1 cellular context compared by ENCODE assay signal in the genomic region with DNA sequence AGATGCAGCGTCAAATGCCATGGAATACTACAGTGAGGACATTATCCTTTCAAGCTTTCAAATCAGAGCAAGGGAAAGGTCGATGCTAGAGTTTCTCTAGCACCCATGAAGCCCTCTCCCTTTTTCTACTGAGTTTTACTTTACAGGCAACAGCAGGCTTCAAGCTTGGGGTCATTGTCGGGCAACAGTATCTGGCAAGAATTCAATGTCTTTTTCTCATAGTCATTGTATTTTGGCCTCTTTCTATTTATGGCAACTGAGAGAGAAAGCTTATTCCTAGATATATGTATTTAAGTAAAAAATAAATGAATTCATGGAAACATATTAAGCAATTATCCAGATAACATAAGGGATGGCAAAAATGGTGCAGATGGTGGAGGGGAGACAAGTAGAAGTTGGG.
TF ChIP-seq lines count a peak whose summit lies in the region.

No MANE protein-coding gene starts in this region.

TF ChIP-seq in HepG2, 621 proteins besides CTCF, POLR2A, EP300 and RAD21:
- TF ChIP-seq SMC3 (IDR thresholded peaks at IDR 0.05; ENCODE audit: low read length) (no peak), CAMTA2 (CRISPR knock-in tag; IDR thresholded peaks at IDR 0.05; ENCODE audit: borderline replicate concordance) (no peak), ZNF75D (CRISPR knock-in tag; IDR thresholded peaks at IDR 0.05; ENCODE audit: borderline replicate concordance) (no peak), TSC22D2 (CRISPR knock-in tag; IDR thresholded peaks at IDR 0.05; ENCODE audit: borderline replicate concordance) (no peak), MAF1 (CRISPR knock-in tag; IDR thresholded peaks at IDR 0.05; ENCODE audit: borderline replicate concordance) (no peak), ZNF761 (CRISPR knock-in tag; conservative IDR thresholded peaks at IDR 0.05) (no peak), ZNF766 (CRISPR knock-in tag; IDR thresholded peaks at IDR 0.05; ENCODE audit: borderline replicate concordance) (no peak), REPIN1 (CRISPR knock-in tag; IDR thresholded peaks at IDR 0.05; ENCODE audit: borderline replicate concordance, low read depth) (no peak), ZNF792 (CRISPR knock-in tag; IDR thresholded peaks at IDR 0.05) (no peak)
- TF ChIP-seq, protein P1, sequence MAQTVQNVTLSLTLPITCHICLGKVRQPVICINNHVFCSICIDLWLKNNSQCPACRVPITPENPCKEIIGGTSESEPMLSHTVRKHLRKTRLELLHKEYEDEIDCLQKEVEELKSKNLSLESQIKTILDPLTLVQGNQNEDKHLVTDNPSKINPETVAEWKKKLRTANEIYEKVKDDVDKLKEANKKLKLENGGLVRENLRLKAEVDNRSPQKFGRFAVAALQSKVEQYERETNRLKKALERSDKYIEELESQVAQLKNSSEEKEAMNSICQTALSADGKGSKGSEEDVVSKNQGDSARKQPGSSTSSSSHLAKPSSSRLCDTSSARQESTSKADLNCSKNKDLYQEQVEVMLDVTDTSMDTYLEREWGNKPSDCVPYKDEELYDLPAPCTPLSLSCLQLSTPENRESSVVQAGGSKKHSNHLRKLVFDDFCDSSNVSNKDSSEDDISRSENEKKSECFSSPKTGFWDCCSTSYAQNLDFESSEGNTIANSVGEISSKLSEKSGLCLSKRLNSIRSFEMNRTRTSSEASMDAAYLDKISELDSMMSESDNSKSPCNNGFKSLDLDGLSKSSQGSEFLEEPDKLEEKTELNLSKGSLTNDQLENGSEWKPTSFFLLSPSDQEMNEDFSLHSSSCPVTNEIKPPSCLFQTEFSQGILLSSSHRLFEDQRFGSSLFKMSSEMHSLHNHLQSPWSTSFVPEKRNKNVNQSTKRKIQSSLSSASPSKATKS (CRISPR knock-in tag; IDR thresholded peaks at IDR 0.05), result no peak
- TF ChIP-seq, protein P2, sequence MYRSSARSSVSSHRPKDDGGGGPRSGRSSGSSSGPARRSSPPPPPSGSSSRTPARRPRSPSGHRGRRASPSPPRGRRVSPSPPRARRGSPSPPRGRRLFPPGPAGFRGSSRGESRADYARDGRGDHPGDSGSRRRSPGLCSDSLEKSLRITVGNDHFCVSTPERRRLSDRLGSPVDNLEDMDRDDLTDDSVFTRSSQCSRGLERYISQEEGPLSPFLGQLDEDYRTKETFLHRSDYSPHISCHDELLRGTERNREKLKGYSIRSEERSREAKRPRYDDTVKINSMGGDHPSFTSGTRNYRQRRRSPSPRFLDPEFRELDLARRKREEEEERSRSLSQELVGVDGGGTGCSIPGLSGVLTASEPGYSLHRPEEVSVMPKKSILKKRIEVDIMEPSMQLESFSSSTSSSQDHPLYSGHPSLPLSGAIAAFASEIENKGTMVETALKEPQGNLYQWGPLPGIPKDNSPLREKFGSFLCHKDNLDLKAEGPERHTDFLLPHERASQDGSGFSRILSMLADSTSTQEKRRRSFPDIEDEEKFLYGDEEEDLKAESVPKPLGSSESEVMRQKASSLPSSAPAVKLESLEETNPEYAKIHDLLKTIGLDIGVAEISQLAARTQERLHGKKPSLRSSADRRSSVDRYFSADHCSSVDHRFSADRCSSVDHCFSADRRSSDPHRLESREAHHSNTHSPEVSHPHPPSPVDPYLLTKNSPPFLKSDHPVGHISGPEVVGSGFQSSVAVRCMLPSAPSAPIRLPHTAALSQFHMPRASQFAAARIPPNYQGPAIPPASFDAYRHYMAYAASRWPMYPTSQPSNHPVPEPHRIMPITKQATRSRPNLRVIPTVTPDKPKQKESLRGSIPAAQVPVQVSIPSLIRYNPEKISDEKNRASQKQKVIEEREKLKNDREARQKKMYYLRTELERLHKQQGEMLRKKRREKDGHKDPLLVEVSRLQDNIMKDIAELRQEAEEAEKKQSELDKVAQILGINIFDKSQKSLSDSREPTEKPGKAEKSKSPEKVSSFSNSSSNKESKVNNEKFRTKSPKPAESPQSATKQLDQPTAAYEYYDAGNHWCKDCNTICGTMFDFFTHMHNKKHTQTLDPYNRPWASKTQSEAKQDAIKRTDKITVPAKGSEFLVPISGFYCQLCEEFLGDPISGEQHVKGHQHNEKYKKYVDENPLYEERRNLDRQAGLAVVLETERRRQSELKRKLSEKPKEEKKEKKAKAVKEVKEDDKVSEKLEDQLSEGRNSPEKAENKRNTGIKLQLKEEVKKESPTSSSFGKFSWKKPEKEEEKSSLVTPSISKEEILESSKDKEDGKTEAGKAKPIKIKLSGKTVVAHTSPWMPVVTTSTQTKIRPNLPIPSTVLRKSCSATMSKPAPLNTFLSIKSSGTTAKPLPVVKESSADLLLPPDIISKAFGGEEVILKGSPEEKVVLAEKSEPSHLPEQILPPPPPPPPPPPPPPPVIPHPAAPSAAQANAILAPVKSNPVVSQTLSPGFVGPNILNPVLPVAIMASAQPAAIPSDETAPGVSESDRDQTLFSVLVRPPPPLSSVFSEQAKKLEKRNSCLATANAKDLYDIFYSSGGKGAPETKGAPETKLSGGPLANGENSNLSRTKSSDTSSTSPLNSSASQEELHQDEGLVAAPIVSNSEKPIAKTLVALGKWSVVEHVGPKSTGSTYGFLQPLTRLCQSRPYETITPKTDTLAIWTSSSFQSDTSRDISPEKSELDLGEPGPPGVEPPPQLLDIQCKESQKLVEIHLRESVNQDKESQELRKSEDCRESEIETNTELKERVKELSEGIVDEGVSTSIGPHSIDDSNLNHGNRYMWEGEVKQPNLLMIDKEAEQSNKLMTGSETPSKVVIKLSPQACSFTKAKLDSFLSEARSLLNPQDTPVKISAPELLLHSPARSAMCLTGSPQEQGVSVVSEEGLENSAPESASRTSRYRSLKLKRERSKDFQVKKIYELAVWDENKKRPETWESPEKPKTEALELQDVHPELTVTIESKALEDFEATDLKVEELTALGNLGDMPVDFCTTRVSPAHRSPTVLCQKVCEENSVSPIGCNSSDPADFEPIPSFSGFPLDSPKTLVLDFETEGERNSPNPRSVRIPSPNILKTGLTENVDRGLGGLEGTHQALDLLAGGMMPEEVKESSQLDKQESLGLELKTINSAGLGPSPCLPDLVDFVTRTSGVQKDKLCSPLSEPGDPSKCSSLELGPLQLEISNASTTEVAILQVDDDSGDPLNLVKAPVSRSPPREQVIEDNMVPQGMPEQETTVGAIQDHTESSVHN (CRISPR knock-in tag; IDR thresholded peaks at IDR 0.05), result no peak
- TF ChIP-seq, protein P3, sequence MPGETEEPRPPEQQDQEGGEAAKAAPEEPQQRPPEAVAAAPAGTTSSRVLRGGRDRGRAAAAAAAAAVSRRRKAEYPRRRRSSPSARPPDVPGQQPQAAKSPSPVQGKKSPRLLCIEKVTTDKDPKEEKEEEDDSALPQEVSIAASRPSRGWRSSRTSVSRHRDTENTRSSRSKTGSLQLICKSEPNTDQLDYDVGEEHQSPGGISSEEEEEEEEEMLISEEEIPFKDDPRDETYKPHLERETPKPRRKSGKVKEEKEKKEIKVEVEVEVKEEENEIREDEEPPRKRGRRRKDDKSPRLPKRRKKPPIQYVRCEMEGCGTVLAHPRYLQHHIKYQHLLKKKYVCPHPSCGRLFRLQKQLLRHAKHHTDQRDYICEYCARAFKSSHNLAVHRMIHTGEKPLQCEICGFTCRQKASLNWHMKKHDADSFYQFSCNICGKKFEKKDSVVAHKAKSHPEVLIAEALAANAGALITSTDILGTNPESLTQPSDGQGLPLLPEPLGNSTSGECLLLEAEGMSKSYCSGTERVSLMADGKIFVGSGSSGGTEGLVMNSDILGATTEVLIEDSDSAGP (CRISPR knock-in tag; IDR thresholded peaks at IDR 0.05; ENCODE audit: borderline replicate concordance), result no peak
